In genomic region chr17:74981318-74981978, GRCh38 we compare ENCODE assay signal across 2 cellular contexts.
TF ChIP-seq lines count a peak whose summit lies in the region.

No MANE protein-coding gene starts in this region.

TF ChIP-seq in H1, 55 proteins besides CTCF, POLR2A, EP300 and RAD21:
- TF ChIP-seq EZH2 (IDR thresholded peaks at IDR 0.05; ENCODE audit: low read depth, low read length, severe bottlenecking) (peak; percentile 12), JUN (IDR thresholded peaks at IDR 0.05; ENCODE audit: low read depth, low read length) (no peak), SUZ12 (IDR thresholded peaks at IDR 0.05; ENCODE audit: low read length) (0 out of 2 replicates have a peak, but pooled peaks have one; percentile 15)

TF ChIP-seq in neural cell, 6 proteins besides CTCF, POLR2A, EP300 and RAD21:
- TF ChIP-seq EZH2 (IDR thresholded peaks at IDR 0.05; ENCODE audit: borderline replicate concordance, insufficient read depth, low read length, poor library complexity, severe bottlenecking) (no peak), POLR2AphosphoS5 (IDR thresholded peaks at IDR 0.05) (no peak), TAF1 (IDR thresholded peaks at IDR 0.05; ENCODE audit: low read depth) (no peak), SMC3 (conservative IDR thresholded peaks at IDR 0.05; ENCODE audit: poor library complexity) (no peak), MXI1 (conservative IDR thresholded peaks at IDR 0.05; ENCODE audit: poor library complexity, severe bottlenecking) (no peak)
- TF ChIP-seq, protein P1, sequence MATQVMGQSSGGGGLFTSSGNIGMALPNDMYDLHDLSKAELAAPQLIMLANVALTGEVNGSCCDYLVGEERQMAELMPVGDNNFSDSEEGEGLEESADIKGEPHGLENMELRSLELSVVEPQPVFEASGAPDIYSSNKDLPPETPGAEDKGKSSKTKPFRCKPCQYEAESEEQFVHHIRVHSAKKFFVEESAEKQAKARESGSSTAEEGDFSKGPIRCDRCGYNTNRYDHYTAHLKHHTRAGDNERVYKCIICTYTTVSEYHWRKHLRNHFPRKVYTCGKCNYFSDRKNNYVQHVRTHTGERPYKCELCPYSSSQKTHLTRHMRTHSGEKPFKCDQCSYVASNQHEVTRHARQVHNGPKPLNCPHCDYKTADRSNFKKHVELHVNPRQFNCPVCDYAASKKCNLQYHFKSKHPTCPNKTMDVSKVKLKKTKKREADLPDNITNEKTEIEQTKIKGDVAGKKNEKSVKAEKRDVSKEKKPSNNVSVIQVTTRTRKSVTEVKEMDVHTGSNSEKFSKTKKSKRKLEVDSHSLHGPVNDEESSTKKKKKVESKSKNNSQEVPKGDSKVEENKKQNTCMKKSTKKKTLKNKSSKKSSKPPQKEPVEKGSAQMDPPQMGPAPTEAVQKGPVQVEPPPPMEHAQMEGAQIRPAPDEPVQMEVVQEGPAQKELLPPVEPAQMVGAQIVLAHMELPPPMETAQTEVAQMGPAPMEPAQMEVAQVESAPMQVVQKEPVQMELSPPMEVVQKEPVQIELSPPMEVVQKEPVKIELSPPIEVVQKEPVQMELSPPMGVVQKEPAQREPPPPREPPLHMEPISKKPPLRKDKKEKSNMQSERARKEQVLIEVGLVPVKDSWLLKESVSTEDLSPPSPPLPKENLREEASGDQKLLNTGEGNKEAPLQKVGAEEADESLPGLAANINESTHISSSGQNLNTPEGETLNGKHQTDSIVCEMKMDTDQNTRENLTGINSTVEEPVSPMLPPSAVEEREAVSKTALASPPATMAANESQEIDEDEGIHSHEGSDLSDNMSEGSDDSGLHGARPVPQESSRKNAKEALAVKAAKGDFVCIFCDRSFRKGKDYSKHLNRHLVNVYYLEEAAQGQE (IDR thresholded peaks at IDR 0.05; ENCODE audit: borderline replicate concordance): no peak
TF ChIP-seq in neural cell: peak in this region for 0.
